In genomic region chr10:73338801-73339368, GRCh38 we compare ENCODE assay signal across 22 cellular contexts.
"Had no signal": no experiment of that assay in that cellular context is flagged by ENCODE, and none has a peak within 500 bp of the region (broad histone marks: within the 10 kb centered on the region; RNA-seq: fewer than 3 reads in every experiment).

No MANE protein-coding gene starts in this region.

- H3K27ac ChIP-seq: cardiac muscle cell, coronary artery, dorsolateral prefrontal cortex, left ventricle myocardium inferior, neutrophil, sigmoid colon, uterus had no signal

- H3K9me3 ChIP-seq: heart right ventricle, left ventricle myocardium inferior, neutrophil, sigmoid colon, uterus had no signal

- ATAC-seq: activated CD8-positive, alpha-beta memory T cell treated with anti-CD3 and anti-CD28 coated beads, Interleukin-2, amount 10 ng/mL, durations not matched to agents 7 days and 5 days; activated CD8-positive, alpha-beta T cell treated with anti-CD3 and anti-CD28 coated beads, Interleukin-2, amount 10 ng/mL, durations not matched to agents 7 days and 5 days; activated naive CD8-positive, alpha-beta T cell treated with anti-CD3 and anti-CD28 coated beads, Interleukin-2, amount 50 U/mL, for 24 hours; stimulated activated effector memory CD8-positive, alpha-beta T cell treated with anti-CD3 and anti-CD28 coated beads, Interleukin-12 subunit alpha, Interleukin-12 subunit beta, amount 100 ng/mL, for 72 hours; T-helper 17 cell had no signal

- H3K27me3 ChIP-seq: cardiac muscle cell, dorsolateral prefrontal cortex, heart right ventricle, neutrophil, sigmoid colon, uterus had no signal

- H3K4me3 ChIP-seq: cardiac muscle cell, coronary artery, dorsolateral prefrontal cortex, heart right ventricle, left ventricle myocardium inferior, sigmoid colon, uterus had no signal

- H3K4me1 ChIP-seq: heart right ventricle, left ventricle myocardium inferior, sigmoid colon, uterus had no signal

- DNase-seq: activated B cell treated with CpG ODN at 0.5 μM for 24 hours; activated CD8-positive, alpha-beta memory T cell treated with anti-CD3 and anti-CD28 coated beads, Interleukin-2, amount 10 ng/mL, durations not matched to agents 7 days and 5 days; activated CD8-positive, alpha-beta T cell treated with anti-CD3 and anti-CD28 coated beads, Interleukin-2, amount 10 ng/mL, durations not matched to agents 7 days and 5 days; activated naive CD8-positive, alpha-beta T cell treated with anti-CD3 and anti-CD28 coated beads, Interleukin-2, amount 50 U/mL, for 24 hours; activated T-cell treated with anti-CD3 and anti-CD28 coated beads, Interleukin-2, amount 50 U/mL, for 48 hours; effector memory CD4-positive, alpha-beta T cell; foreskin fibroblast; kidney glomerular epithelial cell; left ventricle myocardium inferior; retina; sigmoid colon; small intestine; stimulated activated CD4-positive, alpha-beta T cell treated with anti-CD3 and anti-CD28 coated beads, Interleukin-4, amount 100 ng/mL, for 24 hours; T-helper 17 cell; T1000; uterus had no signal

- FAIRE-seq: small intestine had no signal

- H3K36me3 ChIP-seq: cardiac muscle cell, left ventricle myocardium inferior, neutrophil, sigmoid colon, uterus had no signal
